In the genomic region with DNA sequence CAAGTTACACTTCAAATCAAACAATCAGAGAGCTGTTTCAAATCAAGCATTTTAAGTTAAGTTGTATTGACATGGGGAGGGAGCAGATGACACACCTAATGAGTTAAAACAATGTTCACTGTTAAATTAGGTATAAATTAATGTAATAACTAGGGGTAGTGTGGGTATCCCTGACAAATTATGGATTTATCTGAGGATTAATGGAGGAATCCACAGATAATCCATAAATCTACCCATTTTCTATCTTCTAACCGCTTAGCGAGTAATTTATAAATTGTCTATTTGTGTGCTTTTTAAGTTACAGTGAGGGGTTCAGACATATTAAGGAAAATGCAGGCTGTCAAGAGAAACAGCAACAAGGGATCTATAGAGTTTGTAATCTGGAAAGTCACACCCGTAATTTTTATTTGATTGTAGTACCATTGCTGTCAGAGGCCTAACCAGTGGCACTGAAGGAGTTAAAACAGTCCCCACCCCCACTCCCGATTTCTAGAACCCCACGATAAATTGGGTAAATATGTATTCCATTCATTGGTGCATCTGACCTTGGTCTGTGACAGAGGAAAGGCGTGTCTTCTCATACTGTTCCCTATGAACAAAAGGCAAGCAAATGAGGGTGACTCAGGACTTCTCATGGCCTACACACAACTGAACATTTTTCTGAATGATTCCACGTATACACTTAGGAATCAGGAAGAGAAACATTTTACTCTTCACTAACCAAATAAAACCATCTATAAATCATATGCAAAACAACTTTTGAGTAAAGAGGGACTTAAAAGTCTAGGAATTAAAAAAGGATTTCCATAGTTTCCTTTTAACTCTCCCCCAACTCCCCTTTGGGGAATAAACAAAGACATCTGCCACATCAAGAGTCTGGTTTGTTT, we compare ENCODE assay signal across 8 cellular contexts. TPM values are rescaled to one million over a fixed set of nuclear protein-coding genes. Genes with fewer than 3 reads are reported as not detected.
A peak's percentile ranks its signal among the peaks of the same experiment; 100 is the strongest.
DNase-seq lines count a peak whose midpoint lies in the region; ATAC-seq, FAIRE-seq and TF ChIP-seq lines count a peak whose summit lies in the region.

No MANE protein-coding gene starts in this region.

- peaks cover 6 to 16% (median 13%) of the 10 kb centered on the region in 3 donors for H3K36me3 ChIP-seq in esophagus squamous epithelium

- H3K4me3 ChIP-seq in esophagus squamous epithelium: peak overlapping the region in 3 of 4 donors; percentile 70 to 90 (median 80)

- H3K9me3 ChIP-seq in esophagus squamous epithelium: no peaks in the 10 kb centered on the region

- 25 to 31% methylated on average over 7 of the region's 7 CpGs for WGBS in esophagus squamous epithelium, 2 donors

- H3K27me3 ChIP-seq in esophagus squamous epithelium: no peaks in the 10 kb centered on the region

- FAIRE-seq in A204.1 (lab: Jason Lieb, UNC): peak; percentile 35

- TF ChIP-seq POLR2A in esophagus squamous epithelium (IDR thresholded peaks at IDR 0.05): peak in 3 of 4 donors; percentile 34 to 71 (median 57)

- CTCF ChIA-PET in GM10248 (lab: Yijun Ruan, JAX): interaction anchor here (1.2 kb wide), 2 partner anchors 11 to 481 kb away, joined by 3 to 4 read pairs; no protein-coding TSS in a partner anchor

- intact Hi-C loops in esophagus squamous epithelium (cut with DNase I): no loop called here

- peak overlapping the region; percentile 99 for H3K27ac ChIP-seq in VCaP
- peak overlapping the region; percentile 99 to 100 (median 100) for H3K27ac ChIP-seq in esophagus squamous epithelium

- H3K4me1 ChIP-seq in esophagus squamous epithelium: peaks cover 13 to 97% (median 45%) of the 10 kb centered on the region in 3 donors

- no peak for ATAC-seq in HG02852 (IDR thresholded peaks at IDR 0.05; ENCODE audit: unreplicated experiment)
- no peak for ATAC-seq in HG02763 (IDR thresholded peaks at IDR 0.05; ENCODE audit: unreplicated experiment)

- TF ChIP-seq CTCF in GM10248 (IDR thresholded peaks at IDR 0.05; ENCODE audit: control extremely low read depth, extremely low read depth, low read depth, missing control alignments) (no peak), VCaP (conservative IDR thresholded peaks at IDR 0.05) (no peak), esophagus squamous epithelium (IDR thresholded peaks at IDR 0.05) (no peak)

- DNase-seq in GM10248 (ENCODE audit: extremely low spot score) (peak; percentile 34), NCI-H2171 (lab: John Stamatoyannopoulos, UW) (peak; percentile 72), esophagus squamous epithelium (lab: John Stamatoyannopoulos, UW) (no peak), non-pigmented ciliary epithelial cell (ENCODE audit: low read depth) (peak; percentile 93)

- POLR2A ChIA-PET in GM10248 (lab: Yijun Ruan, JAX): interaction anchor here (1.1 to 2.6 kb wide), 3 partner anchors 8 to 409 kb away, joined by 3 to 20 read pairs (median 4); a partner anchor contains a TSS

RNA-seq across cellular contexts. Expression of a gene that starts 7.4 kb away (rescaled TPM):
- total RNA-seq in esophagus squamous epithelium: 10 to 100 TPM; 52.5 to 66.8 (median 57.6) TPM
